9 cellular contexts compared by ENCODE assay signal in the genomic region with DNA sequence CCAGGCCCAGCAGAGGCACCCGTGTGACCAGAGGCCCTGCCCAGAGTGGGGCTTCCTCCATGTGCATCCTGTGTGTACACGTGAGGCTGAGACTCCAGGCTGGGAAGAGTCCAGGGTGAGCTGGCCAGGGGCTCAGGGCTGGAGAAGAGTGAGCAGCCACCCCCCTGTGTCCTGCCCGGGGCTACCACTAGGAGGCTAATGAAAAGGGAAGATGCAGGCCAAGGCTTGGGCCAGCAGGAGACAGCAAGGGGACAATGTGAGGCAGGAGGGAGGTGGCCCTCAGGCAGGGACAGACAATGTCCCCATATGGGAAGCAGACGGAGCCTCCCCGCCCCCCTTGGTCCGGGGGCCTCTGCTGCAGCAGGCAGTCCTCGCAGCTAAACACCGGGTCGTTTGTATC.
DNase-seq lines count a peak whose midpoint lies in the region; ATAC-seq and TF ChIP-seq lines count a peak whose summit lies in the region.
"Had no signal": no experiment of that assay in that cellular context is flagged by ENCODE, and none has a peak within 500 bp of the region (broad histone marks: within the 10 kb centered on the region; RNA-seq: fewer than 3 reads in every experiment).

No MANE protein-coding gene starts in this region.

- peak; percentile 36 for DNase-seq in AG20443 (ENCODE audit: low spot score)
- no peak for DNase-seq in GM13977 (ENCODE audit: low spot score)
- peak; percentile 42 for DNase-seq in SK-N-DZ (ENCODE audit: low spot score)
- DNase-seq in iPS-NIHi7 (ENCODE audit: extremely low spot score), result peak; percentile 90
- no peak for DNase-seq in NCI-H146 treated with DMSO at 0.1 percent for 48 hours (lab: John Stamatoyannopoulos, UW; ENCODE audit: unreplicated experiment)
- DNase-seq in T-helper 17 cell, result no peak
- DNase-seq in middle frontal gyrus (ENCODE audit: extremely low spot score, low spot score), result no peak
- DNase-seq: NCI-H1105 treated with DMSO at 0.1 percent for 48 hours had no signal

- ATAC-seq in T-helper 17 cell (no peak), GM21723 (IDR thresholded peaks at IDR 0.05; ENCODE audit: unreplicated experiment) (no peak)

- no peaks in the 10 kb centered on the region for H3K9me3 ChIP-seq in T-helper 17 cell (ENCODE audit: control insufficient read depth, low read length, poor library complexity, severe bottlenecking)

- H3K4me1 Mint-ChIP-seq in T-helper 17 cell, result peaks cover 5% of the 10 kb centered on the region

- H3K36me3 Mint-ChIP-seq in T-helper 17 cell (ENCODE audit: low read depth), result peaks cover 5% of the 10 kb centered on the region

- TF ChIP-seq CTCF in GM13977 (IDR thresholded peaks at IDR 0.05; ENCODE audit: extremely low read depth, insufficient read depth, missing control alignments), result peak; percentile 34

- in situ Hi-C loops in GM13977 (cut with MboI; ENCODE audit: low pct_unique_long_range_greater_than_20kb, low sequenced_read_pairs, unreplicated experiment), result no loop called here

- peaks cover 87% of the 10 kb centered on the region for H3K27me3 Mint-ChIP-seq in T-helper 17 cell

- no peak overlapping the region for H3K27ac Mint-ChIP-seq in T-helper 17 cell

- no peak overlapping the region for H3K4me3 Mint-ChIP-seq in T-helper 17 cell

Comparison
In these comparisons a context has a peak if more than half of its experiments do, and no peak if none do; other contexts are left out.
1. DNase-seq: peak in AG20443 (single experiment), SK-N-DZ (single experiment) and iPS-NIHi7 (single experiment); none in GM13977 (single experiment), NCI-H146 treated with DMSO at 0.1 percent for 48 hours (single experiment), T-helper 17 cell (0 of 3) and middle frontal gyrus (single experiment).